1 cellular context compared by ENCODE assay signal in the genomic region with DNA sequence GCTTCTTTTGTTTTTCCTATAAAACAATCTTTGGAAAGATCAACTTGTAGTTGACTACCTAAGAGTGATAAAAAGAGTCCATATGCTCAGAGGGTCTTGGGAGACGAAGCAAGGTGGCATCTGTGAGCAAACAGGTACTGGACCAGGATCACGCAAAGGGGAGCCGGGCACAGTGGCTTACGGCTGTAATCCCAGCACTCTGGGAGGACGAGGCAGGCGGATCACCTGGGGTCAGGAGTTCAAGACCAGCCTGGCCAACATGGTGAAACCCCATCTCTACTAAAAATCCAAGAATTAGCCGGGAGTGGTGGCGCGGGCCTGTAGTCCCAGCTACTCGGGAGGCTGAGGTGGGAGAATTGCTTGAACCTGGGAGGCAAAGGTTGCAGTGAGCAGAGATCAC. TPM values are rescaled to one million over a fixed set of nuclear protein-coding genes. Genes with fewer than 3 reads are reported as not detected.
"Had no signal": no experiment of that assay in that cellular context is flagged by ENCODE, and none has a peak within 500 bp of the region (broad histone marks: within the 10 kb centered on the region; RNA-seq: fewer than 3 reads in every experiment).

No MANE protein-coding gene starts in this region.

RNA-seq across cellular contexts. Expression of gene EFHD1, which starts 2.0 kb away (rescaled TPM):
- total RNA-seq: activated B cell treated with CpG ODN at 0.5 μM for 24 hours had no signal
